Comparison of ENCODE assay signal across 9 cellular contexts in the genomic region with DNA sequence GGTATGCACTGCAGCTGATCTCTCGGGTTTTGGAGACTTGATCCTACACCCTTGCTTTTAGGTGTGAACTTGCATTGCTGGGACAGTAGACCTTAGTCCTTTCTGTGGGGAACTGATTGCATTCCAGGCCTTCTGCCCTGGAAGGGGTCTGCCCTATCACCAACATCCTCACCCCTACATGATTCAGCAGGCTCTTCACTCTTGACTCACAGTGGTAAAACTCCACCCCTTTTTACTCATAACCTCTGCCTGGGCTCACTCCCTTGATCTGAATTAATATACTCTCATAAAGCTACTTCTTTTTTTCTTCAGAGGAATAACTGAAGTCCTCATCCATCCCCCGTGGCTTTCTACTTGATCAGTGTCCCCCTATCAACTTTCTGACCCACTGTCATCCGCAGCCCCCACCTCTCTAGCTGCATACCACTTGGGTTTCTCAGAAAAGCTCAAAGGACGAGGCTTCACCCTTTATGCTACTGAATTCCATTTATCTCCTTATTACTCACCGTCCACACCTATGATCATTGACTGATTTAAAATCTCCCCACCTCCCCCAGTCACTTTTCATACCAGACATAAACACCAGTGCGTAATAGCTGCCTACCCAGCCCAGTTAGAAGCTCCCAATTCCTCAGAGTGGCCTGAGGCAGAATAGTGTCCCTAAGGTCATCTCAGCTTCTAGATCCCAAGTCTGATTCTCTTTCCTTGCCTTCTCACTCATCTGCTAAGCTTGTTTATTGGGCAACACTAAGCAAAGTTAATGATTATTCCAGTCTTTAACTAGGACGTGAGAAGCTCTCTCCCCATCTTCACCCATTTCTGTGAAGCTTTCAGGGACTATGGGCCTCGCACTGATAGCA. TPM values are rescaled to one million over a fixed set of nuclear protein-coding genes. Genes with fewer than 3 reads are reported as not detected.
DNase-seq lines count a peak whose midpoint lies in the region; ATAC-seq, FAIRE-seq and TF ChIP-seq lines count a peak whose summit lies in the region.
"Had no signal": no experiment of that assay in that cellular context is flagged by ENCODE, and none has a peak within 500 bp of the region (broad histone marks: within the 10 kb centered on the region; RNA-seq: fewer than 3 reads in every experiment).

No MANE protein-coding gene starts in this region.

- no peak overlapping the region for H2BK5ac ChIP-seq in trophoblast cell (ENCODE audit: low read depth, low read length, poor library complexity)

- peaks cover 2% of the 10 kb centered on the region for H3K79me1 ChIP-seq in trophoblast cell (ENCODE audit: low read length)

- no peak for TF ChIP-seq EP300 in K562 (IDR thresholded peaks at IDR 0.05; ENCODE audit: low read length)

- no peak for TF ChIP-seq CTCF in K562 (IDR thresholded peaks at IDR 0.05 in 2 of 3, conservative IDR thresholded peaks at IDR 0.05 in 1 of 3; ENCODE audit: insufficient read depth in 2 of 3, low read depth in 1 of 3, low read length in 3 of 3)

- H3K14ac ChIP-seq in trophoblast cell (ENCODE audit: low read length): no peak overlapping the region

- H2AFZ ChIP-seq in K562 (ENCODE audit: low read depth, low read length) (no peak overlapping the region), trophoblast cell (ENCODE audit: insufficient read depth, low read length, poor library complexity) (no peak overlapping the region)

- TF ChIP-seq RAD21 in K562 (CRISPR knock-in tag; conservative IDR thresholded peaks at IDR 0.05 in 1 of 2, IDR thresholded peaks at IDR 0.05 in 1 of 2): no peak

- H3K4me2 ChIP-seq in K562 (ENCODE audit: insufficient read depth, low read length) (no peak overlapping the region), trophoblast cell (ENCODE audit: low read length) (no peak overlapping the region)

- H2BK120ac ChIP-seq in trophoblast cell (ENCODE audit: insufficient read depth, low read length, poor library complexity): no peak overlapping the region

- intact Hi-C loops in K562 (cut with micrococcal nuclease): no loop called here

- no peak overlapping the region for H3K9ac ChIP-seq in K562 (ENCODE audit: insufficient read depth in 1 of 2, low read depth in 2 of 2, low read length in 2 of 2)
- no peak overlapping the region for H3K9ac ChIP-seq in trophoblast cell (ENCODE audit: low read length)

- H3K4ac ChIP-seq in trophoblast cell (ENCODE audit: low read depth, low read length): no peak overlapping the region

- no peaks in the 10 kb centered on the region for H3K36me3 ChIP-seq in K562 (ENCODE audit: control insufficient read depth, insufficient read depth, low read length)
- no peaks in the 10 kb centered on the region for H3K36me3 ChIP-seq in trophoblast cell (ENCODE audit: control insufficient read depth in 1 of 2, insufficient read depth in 2 of 2, low read length in 2 of 2)

- H3K9me1 ChIP-seq in K562 (ENCODE audit: control insufficient read depth, insufficient read depth, low read length): no peaks in the 10 kb centered on the region

- DNase-seq in NOMO-1 treated with DMSO at 0.1 percent for 48 hours (lab: John Stamatoyannopoulos, UW; ENCODE audit: unreplicated experiment) (peak; percentile 40), NOMO-1 treated with dmso at 0.1 percent for 144 hours (lab: John Stamatoyannopoulos, UW; ENCODE audit: unreplicated experiment) (no peak), NCI-H226 (peak; percentile 74), K562 (ENCODE audit: extremely low read depth in 1 of 4, low spot score in 3 of 4) (peak in 2 of 4 experiments; percentile 13 to 41), trophoblast cell (peak; percentile 97 to 99)

- H2AK5ac ChIP-seq in trophoblast cell (ENCODE audit: low read length): no peak overlapping the region

- in situ Hi-C loops in K562 (cut with MboI): no loop called here

- CTCF ChIA-PET in K562 (lab: Yijun Ruan, JAX; ENCODE audit: low intra/inter-chr PET ratio): no interaction called here

- POLR2A ChIA-PET in K562 (lab: Yijun Ruan, JAX): interaction anchor here (0.9 kb wide), 1 partner anchor 9 kb away, joined by 4 read pairs; a partner anchor contains a TSS

- H3K4me3 ChIP-seq in K562 (no peak overlapping the region), trophoblast cell (ENCODE audit: low read depth, low read length) (no peak overlapping the region)

- H4K8ac ChIP-seq in trophoblast cell (ENCODE audit: low read depth, low read length): no peak overlapping the region

- H2BK12ac ChIP-seq in trophoblast cell (ENCODE audit: low read length): no peak overlapping the region

- H3K27me3 ChIP-seq in K562 (ENCODE audit: control insufficient read depth in 2 of 2, insufficient read depth in 2 of 2, low read length in 2 of 2) (no peaks in the 10 kb centered on the region), trophoblast cell (ENCODE audit: insufficient read depth, low read length) (no peaks in the 10 kb centered on the region)

- H4K91ac ChIP-seq in trophoblast cell (ENCODE audit: low read depth, low read length): no peak overlapping the region

- peaks cover 0 to 3% of the 10 kb centered on the region in 2 experiments; a peak in 2 of 5 replicates for H3K4me1 ChIP-seq in K562 (replicated peaks in 1 of 2; ENCODE audit: control insufficient read depth in 2 of 2, insufficient read depth in 2 of 2, low read length in 2 of 2)
- H3K4me1 ChIP-seq in trophoblast cell (ENCODE audit: control insufficient read depth in 1 of 2, insufficient read depth in 2 of 2, low read length in 2 of 2): peaks cover 0 to 6% of the 10 kb centered on the region in 2 experiments

- H4K20me1 ChIP-seq in K562 (replicated peaks; ENCODE audit: control insufficient read depth, insufficient read depth, low read length): no peaks in the 10 kb centered on the region

- WGBS in K562 (ENCODE audit: insufficient coverage, low coverage, missing lambda C conversion rate): 8% methylated on average over 8 of the region's 8 CpGs
- 100% methylated on average over 1 of the region's 8 CpGs for WGBS in trophoblast cell (ENCODE audit: extremely low coverage, insufficient coverage, insufficient read length)

- peak; percentile 42; the same call in 1 of the 3 replicates for ATAC-seq in K562
- ATAC-seq in HG02970 (IDR thresholded peaks at IDR 0.05; ENCODE audit: low FRiP score, unreplicated experiment): no peak
- ATAC-seq in HG03571 (IDR thresholded peaks at IDR 0.05; ENCODE audit: unreplicated experiment): no peak
- no peak for ATAC-seq in GM21737 (IDR thresholded peaks at IDR 0.05; ENCODE audit: unreplicated experiment)

- no peak for TF ChIP-seq POLR2A in K562 (conservative IDR thresholded peaks at IDR 0.05)

- BruUV-seq in K562 (replicated peaks; lab: Mats Ljungman, UMichigan): no TSS peak

- H3K79me2 ChIP-seq in K562 (ENCODE audit: control insufficient read depth, insufficient read depth, low read length): no peaks in the 10 kb centered on the region
- no peaks in the 10 kb centered on the region for H3K79me2 ChIP-seq in trophoblast cell (ENCODE audit: control insufficient read depth, insufficient read depth, low read length, poor library complexity)

- H3K18ac ChIP-seq in trophoblast cell (ENCODE audit: low read length): no peak overlapping the region

- FAIRE-seq in K562 (lab: Jason Lieb, UNC): peak; percentile 26

- no peaks in the 10 kb centered on the region for H3K9me3 ChIP-seq in K562 (replicated peaks; ENCODE audit: control insufficient read depth, insufficient read depth, low read depth, low read length)
- no peaks in the 10 kb centered on the region for H3K9me3 ChIP-seq in trophoblast cell (ENCODE audit: insufficient read depth, low read depth, low read length)

- no peak overlapping the region for H4K12ac ChIP-seq in trophoblast cell (ENCODE audit: low read depth, low read length)

- no peak overlapping the region for H3K23ac ChIP-seq in trophoblast cell (ENCODE audit: low read length)

- H3K27ac ChIP-seq in K562 (ENCODE audit: extremely low read depth, low read depth, low read length): no peak overlapping the region
- H3K27ac ChIP-seq in trophoblast cell (ENCODE audit: low read depth, low read length): no peak overlapping the region
- H3K27ac ChIP-seq: 22Rv1 had no signal

RNA-seq across cellular contexts. Expression of a gene that starts 6.9 kb away (rescaled TPM):
- total RNA-seq in K562 (2011; cell fraction: chromatin; rRNA removed; ENCODE audit: low replicate concordance): 1.5 and 3.8 TPM in 2 replicates
- 0.50 and 1.1 TPM in 2 replicates for total RNA-seq in K562 (2011; cell fraction: nucleolus; rRNA removed)
- 1.9 and 2.1 TPM in 2 replicates for total RNA-seq in K562 (2011; cell fraction: nucleoplasm; rRNA removed)
- total RNA-seq in K562 (2014; rRNA removed) (1.2 and 2.0 TPM in 2 replicates), K562 (2014; rRNA removed; fragmentation: Illumina TruSeq; extraction: Trizol) (2.9 and 3.9 TPM in 2 replicates), K562 (2015; rRNA removed; fragmentation: Illumina TruSeq; extraction: Trizol) (2.8 and 3.3 TPM in 2 replicates), K562 (2021) (2.3 and 2.6 TPM in 2 replicates)
- polyA plus RNA-seq in K562 (2011; rRNA removed) (0.24 and 0.40 TPM in 2 replicates), K562 (2014; fragmentation: Illumina TruSeq; extraction: Trizol) (2.9 and 3.0 TPM in 2 replicates), K562 (2014; fragmentation: Nextera tagmentation; extraction: Ambion mirVana) (1 to 10 TPM; 1.3 to 2.5 TPM), K562 (2014; rRNA removed) (1.8 and 3.0 TPM in 2 replicates)
- 0.09 and 0.22 TPM in 2 replicates for polyA plus RNA-seq in K562 (2011; cell fraction: cytosol; rRNA removed)
- 0.23 and 0.29 TPM in 2 replicates for polyA plus RNA-seq in K562 (2011; cell fraction: nucleus; rRNA removed)
- 2.3 and 7.1 TPM in 2 replicates for polyA plus RNA-seq in K562 (2012)
- polyA minus RNA-seq in K562 (2011; rRNA and poly(A)+ RNA removed): 0.24 and 0.35 TPM in 2 replicates
- not detected in 2 replicates for polyA minus RNA-seq in K562 (2011; cell fraction: cytosol; rRNA and poly(A)+ RNA removed)
- polyA minus RNA-seq in K562 (2011; cell fraction: nucleus; rRNA and poly(A)+ RNA removed): 0.11 and 0.40 TPM in 2 replicates
- polyA plus RNA-seq in trophoblast cell (2013): 1.3 and 1.4 TPM in 2 replicates

RNA-seq across cellular contexts. Expression of a gene that starts 9.7 kb away (rescaled TPM):
- total RNA-seq in K562 (2011; cell fraction: chromatin; rRNA removed; ENCODE audit: low replicate concordance): not detected in 2 replicates
- total RNA-seq in K562 (2011; cell fraction: nucleolus; rRNA removed): not detected in 2 replicates
- not detected in 2 replicates for total RNA-seq in K562 (2011; cell fraction: nucleoplasm; rRNA removed)
- 0.09 TPM in 1 of 2 replicates, not detected in the other for total RNA-seq in K562 (2014; rRNA removed)
- total RNA-seq in K562 (2014; rRNA removed; fragmentation: Illumina TruSeq; extraction: Trizol): not detected in 2 replicates
- total RNA-seq in K562 (2015; rRNA removed; fragmentation: Illumina TruSeq; extraction: Trizol): not detected in 2 replicates
- 0.35 and 0.89 TPM in 2 replicates for total RNA-seq in K562 (2021)
- 0.03 TPM in 1 of 2 replicates, not detected in the other for polyA plus RNA-seq in K562 (2011; rRNA removed)
- 0.03 TPM in 1 of 2 replicates, not detected in the other for polyA plus RNA-seq in K562 (2011; cell fraction: cytosol; rRNA removed)
- 0.31 TPM in 1 of 2 replicates, not detected in the other for polyA plus RNA-seq in K562 (2011; cell fraction: nucleus; rRNA removed)
- polyA plus RNA-seq in K562 (2012): 0.12 and 0.33 TPM in 2 replicates
- polyA plus RNA-seq in K562 (2014; fragmentation: Illumina TruSeq; extraction: Trizol): not detected in 2 replicates
- polyA plus RNA-seq in K562 (2014; fragmentation: Nextera tagmentation; extraction: Ambion mirVana): under 1 TPM; 0.01 to 0.18 TPM
- 0.01 TPM in 1 of 2 replicates, not detected in the other for polyA plus RNA-seq in K562 (2014; rRNA removed)
- polyA minus RNA-seq in K562 (2011; rRNA and poly(A)+ RNA removed): 0.11 TPM in 1 of 2 replicates, not detected in the other
- polyA minus RNA-seq in K562 (2011; cell fraction: cytosol; rRNA and poly(A)+ RNA removed): 0.73 TPM in 1 of 2 replicates, not detected in the other
- 0.27 TPM in 1 of 2 replicates, not detected in the other for polyA minus RNA-seq in K562 (2011; cell fraction: nucleus; rRNA and poly(A)+ RNA removed)
- polyA plus RNA-seq in trophoblast cell (2013): 202 and 210 TPM in 2 replicates
